Comparison of ENCODE assay signal across 8 cellular contexts in the genomic region with DNA sequence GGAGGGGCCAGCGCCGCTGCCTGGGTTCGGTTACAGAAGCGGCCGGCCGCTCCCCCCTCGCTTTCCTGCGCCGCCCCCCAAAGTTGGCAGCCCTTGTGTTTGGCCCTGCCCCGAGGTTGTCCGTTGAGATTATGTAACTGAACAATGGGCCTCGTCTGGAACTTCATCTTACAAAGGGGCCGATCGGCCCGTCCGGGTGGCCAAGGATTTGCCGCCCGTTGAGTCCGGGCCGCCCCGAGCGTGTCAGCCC. TPM values are rescaled to one million over a fixed set of nuclear protein-coding genes. Genes with fewer than 3 reads are reported as not detected.
DNase-seq lines count a peak whose midpoint lies in the region; ATAC-seq, FAIRE-seq and TF ChIP-seq lines count a peak whose summit lies in the region.

No MANE protein-coding gene starts in this region.

- H3K4me1 Mint-ChIP-seq in T-cell (peaks cover 20 to 48% (median 30%) of the 10 kb centered on the region in 3 donors), neural crest cell (peaks cover 54% of the 10 kb centered on the region)

- no peaks in the 10 kb centered on the region for H3K9me3 ChIP-seq in endothelial cell of umbilical vein (replicated peaks; ENCODE audit: control insufficient read depth, insufficient read depth, low read length)

- dilution Hi-C loops in endothelial cell of umbilical vein (cut with MboI; ENCODE audit: extremely low pct_ligation_motif_present, low sequenced_read_pairs) = no loop called here

- H3K36me3 Mint-ChIP-seq in T-cell (no peaks in the 10 kb centered on the region), neural crest cell (ENCODE audit: low read depth) (peaks cover 26% of the 10 kb centered on the region)

- no peaks in the 10 kb centered on the region for H4K20me1 ChIP-seq in endothelial cell of umbilical vein (replicated peaks; ENCODE audit: control insufficient read depth, extremely low read depth, insufficient read depth, low read length)

- no peaks in the 10 kb centered on the region for H3K9me1 ChIP-seq in endothelial cell of umbilical vein (replicated peaks; ENCODE audit: control insufficient read depth, extremely low read depth, insufficient read depth, low read length)

- DNase-seq in T-cell = peak in 3 of 34 experiments; percentile 4 to 17 (median 9)
- peak; percentile 51 for DNase-seq in endothelial cell of umbilical vein (ENCODE audit: low read depth, low spot score)
- DNase-seq in neural crest cell (ENCODE audit: low read depth, low spot score) = no peak
- no peak for DNase-seq in NCI-H2107 (lab: John Stamatoyannopoulos, UW)
- DNase-seq in DMS79 treated with DMSO at 0.1 percent for 48 hours (lab: John Stamatoyannopoulos, UW) = no peak
- no peak for DNase-seq in stimulated activated CD4-positive, alpha-beta T cell treated with anti-CD3 and anti-CD28 coated beads, Interleukin-4, amount 100 ng/mL, for 24 hours
- DNase-seq in left lobe of liver (ENCODE audit: low spot score) = no peak

- H2AFZ ChIP-seq in endothelial cell of umbilical vein (ENCODE audit: low read depth, low read length) = peak overlapping the region; percentile 39

- peak overlapping the region; percentile 83 for H3K27ac ChIP-seq in endothelial cell of umbilical vein (ENCODE audit: insufficient read depth, low read depth, low read length)

- H3K9me3 Mint-ChIP-seq in T-cell = no peaks in the 10 kb centered on the region
- H3K9me3 Mint-ChIP-seq in neural crest cell = no peaks in the 10 kb centered on the region

- intact Hi-C loops in endothelial cell of umbilical vein (cut with micrococcal nuclease) = loop anchor here (2.0 to 10.0 kb wide), 2 partner anchors 174 to 280 kb away; no protein-coding TSS in a partner anchor

- H3K4me1 ChIP-seq in endothelial cell of umbilical vein (ENCODE audit: control insufficient read depth, extremely low read depth, insufficient read depth, low read length) = peaks cover 23% of the 10 kb centered on the region

- TF ChIP-seq POLR2A in GM18505 (IDR thresholded peaks at IDR 0.05; ENCODE audit: borderline replicate concordance, extremely low read depth, insufficient read depth, insufficient read length) (peak; percentile 2), endothelial cell of umbilical vein (IDR thresholded peaks at IDR 0.05; ENCODE audit: low read depth, low read length) (no peak)

- H3K27me3 ChIP-seq in endothelial cell of umbilical vein (ENCODE audit: control insufficient read depth in 2 of 2, insufficient read depth in 2 of 2, low read length in 2 of 2) = no peaks in the 10 kb centered on the region

- peaks cover 6 to 16% of the 10 kb centered on the region in 2 donors for H3K27me3 Mint-ChIP-seq in T-cell
- H3K27me3 Mint-ChIP-seq in neural crest cell (ENCODE audit: low read depth) = no peaks in the 10 kb centered on the region

- ATAC-seq in GM18505 (IDR thresholded peaks at IDR 0.05; ENCODE audit: unreplicated experiment) (no peak), T-cell (replicated peaks in 1 of 4) (no peak), left lobe of liver (no peak)

- POLR2A ChIA-PET in T-cell (lab: Charles Lee) (interaction anchor here in 1 of 2 donors (0.7 kb wide), 1 partner anchor 146 kb away, joined by 4 read pairs; no protein-coding TSS in a partner anchor), endothelial cell of umbilical vein (lab: Charles Lee) (interaction anchor here (1.8 kb wide), 1 partner anchor 730 kb away, joined by 6 read pairs; a partner anchor contains a TSS)

- peak overlapping the region; percentile 97 for H3K9ac ChIP-seq in endothelial cell of umbilical vein (replicated peaks; ENCODE audit: extremely low read depth, insufficient read depth, low read length)

- no TSS peak for BruUV-seq in endothelial cell of umbilical vein (replicated peaks; lab: Mats Ljungman, UMichigan)

- H3K4me2 ChIP-seq in endothelial cell of umbilical vein (ENCODE audit: insufficient read depth, low read length) = peak overlapping the region; percentile 100

- TF ChIP-seq CTCF in endothelial cell of umbilical vein (IDR thresholded peaks at IDR 0.05; ENCODE audit: extremely low read depth in 1 of 2, insufficient read depth in 1 of 2, low read depth in 1 of 2, low read length in 2 of 2) (no peak), neural crest cell (conservative IDR thresholded peaks at IDR 0.05) (no peak)

- H3K27ac Mint-ChIP-seq in T-cell (peak overlapping the region; percentile 68 to 88), neural crest cell (ENCODE audit: unreplicated experiment) (peak overlapping the region; percentile 96)

- no peak for FAIRE-seq in endothelial cell of umbilical vein (lab: Jason Lieb, UNC)

- CTCF ChIA-PET in T-cell (lab: Charles Lee) = interaction anchor here in 1 of 2 donors (1.4 kb wide), 1 partner anchor 38 kb away, joined by 3 read pairs; no protein-coding TSS in a partner anchor
- CTCF ChIA-PET in endothelial cell of umbilical vein (lab: Charles Lee) = interaction anchor here (1.1 to 6.0 kb wide), 6 partner anchors 12 to 184 kb away, joined by 3 to 62 read pairs (median 10); no protein-coding TSS in a partner anchor

- H3K4me3 Mint-ChIP-seq in T-cell = peak overlapping the region; percentile 83 to 89 (median 87)
- peak overlapping the region; percentile 93 for H3K4me3 Mint-ChIP-seq in neural crest cell

- H3K79me2 ChIP-seq in endothelial cell of umbilical vein (ENCODE audit: control insufficient read depth, insufficient read depth, low read length) = peaks cover 57% of the 10 kb centered on the region

- H3K4me3 ChIP-seq in endothelial cell of umbilical vein (replicated peaks in 1 of 3; ENCODE audit: insufficient read depth in 1 of 3, low read depth in 1 of 3, low read length in 3 of 3) = peak overlapping the region; percentile 22 to 97 (median 60)

- peaks cover 0 to 26% of the 10 kb centered on the region in 2 experiments for H3K36me3 ChIP-seq in endothelial cell of umbilical vein (ENCODE audit: control insufficient read depth in 2 of 2, extremely low read depth in 1 of 2, insufficient read depth in 2 of 2, low read length in 2 of 2)

TF ChIP-seq in endothelial cell of umbilical vein, 7 proteins besides CTCF, POLR2A, EP300 and RAD21:
- TF ChIP-seq JUN (IDR thresholded peaks at IDR 0.05; ENCODE audit: borderline replicate concordance, insufficient read depth, insufficient read length, low read depth) = no peak

RNA-seq across cellular contexts. Expression of a gene that starts 1.0 kb away (rescaled TPM):
- total RNA-seq in T-cell (10 to 100 TPM in 1 of 5 donors, 1 to 10 TPM in 4; 3.8 to 13.5 (median 6.2) TPM), endothelial cell of umbilical vein (42.8 and 47.0 TPM in 2 replicates), neural crest cell (66.6 and 71.8 TPM in 2 replicates), left lobe of liver (11.6 TPM)
- polyA plus RNA-seq in endothelial cell of umbilical vein = 12.4 and 19.2 TPM in 2 replicates
- 17.8 and 19.4 TPM in 2 replicates for polyA plus RNA-seq in endothelial cell of umbilical vein (2011; cell fraction: cytosol; rRNA removed)
- polyA plus RNA-seq in endothelial cell of umbilical vein (2011; cell fraction: nucleus; rRNA removed) = 93.8 and 122 TPM in 2 replicates
- 21.2 and 27.5 TPM in 2 replicates for polyA plus RNA-seq in endothelial cell of umbilical vein (2012)
- polyA minus RNA-seq in endothelial cell of umbilical vein = 27.2 and 28.9 TPM in 2 replicates
- polyA minus RNA-seq in endothelial cell of umbilical vein (2011; cell fraction: cytosol; rRNA and poly(A)+ RNA removed) = 34.8 TPM
- polyA minus RNA-seq in endothelial cell of umbilical vein (2011; cell fraction: nucleus; rRNA and poly(A)+ RNA removed) = 92.7 and 117 TPM in 2 replicates
